Comparison of ENCODE assay signal across 8 cellular contexts in the genomic region with DNA sequence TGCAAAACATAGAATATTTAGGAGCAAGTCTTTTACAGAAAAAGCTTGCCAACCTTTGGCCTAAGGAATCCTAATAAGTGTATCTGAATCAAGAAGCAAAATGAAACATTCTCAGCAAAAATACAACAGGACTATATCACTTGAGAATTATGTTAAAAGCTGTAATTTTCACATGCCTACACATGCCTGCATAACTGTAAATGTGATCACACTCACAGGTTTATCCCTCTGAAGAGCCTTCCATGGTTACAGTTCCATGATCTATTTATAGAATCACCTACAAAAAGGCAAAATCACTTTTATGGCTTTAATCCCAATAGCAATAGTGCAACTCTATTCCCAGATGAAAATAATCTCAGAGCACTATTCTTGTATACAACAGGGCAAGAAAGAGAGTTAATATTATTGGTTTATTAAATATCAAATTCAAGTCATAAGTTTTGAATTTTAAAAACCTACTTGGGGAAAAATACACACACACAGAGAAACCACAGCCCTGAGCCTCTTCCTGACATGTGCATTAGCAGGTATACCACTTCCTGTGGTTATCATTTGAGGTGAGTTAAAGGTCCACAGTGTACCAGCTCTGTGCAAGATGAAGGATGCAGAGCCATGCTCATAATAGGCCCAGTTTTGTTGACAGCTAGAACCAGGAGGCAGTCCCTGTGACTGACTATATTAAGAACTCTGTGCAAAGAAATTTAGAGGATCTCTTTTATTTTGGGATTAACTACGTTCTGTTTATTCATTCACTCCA.
DNase-seq lines count a peak whose midpoint lies in the region; ATAC-seq and FAIRE-seq lines count a peak whose summit lies in the region.

No MANE protein-coding gene starts in this region.

- DNase-seq in stimulated activated CD4-positive, alpha-beta T cell treated with anti-CD3 and anti-CD28 coated beads, Interleukin-12 subunit alpha, Interleukin-12 subunit beta, amount 100 ng/mL, for 48 hours (ENCODE audit: low read depth in 2 of 3, low spot score in 1 of 3): peak; percentile 10 to 32 (median 20)
- no peak for DNase-seq in stimulated activated CD4-positive, alpha-beta T cell treated with anti-CD3 and anti-CD28 coated beads, Interleukin-12 subunit alpha, Interleukin-12 subunit beta, amount 100 ng/mL, for 4 hours
- peak; percentile 68 for DNase-seq in activated T-helper 2 cell treated with anti-CD3 and anti-CD28 coated beads, Interferon-gamma antibody, Interleukin-2, Interleukin-4, amounts not matched to agents 10 μg/mL and 5 μg/mL and 100 μg/mL, durations not matched to agents 14 hours and 24 hours and 36 hours (ENCODE audit: low spot score)
- DNase-seq in small intestine (peak; percentile 72), DMS153 treated with DMSO at 0.1 percent for 48 hours (lab: John Stamatoyannopoulos, UW; ENCODE audit: unreplicated experiment) (no peak), HuH-7 (ENCODE audit: low spot score) (no peak), HT-29 (ENCODE audit: low spot score) (no peak)

- H3K27ac Mint-ChIP-seq in activated T-helper 2 cell treated with anti-CD3 and anti-CD28 coated beads, Interferon-gamma antibody, Interleukin-2, Interleukin-4, amounts not matched to agents 10 μg/mL and 5 μg/mL and 100 μg/mL, durations not matched to agents 14 hours and 24 hours and 36 hours: no peak overlapping the region

- H3K36me3 ChIP-seq in small intestine (ENCODE audit: control insufficient read depth in 2 of 2, insufficient read depth in 2 of 2, low read length in 2 of 2): no peaks in the 10 kb centered on the region

- whole genome bisulfite sequencing in small intestine, 3 donors: 60 to 88% (median 70%) methylated on average over 1 of the region's 1 CpG

- peaks cover 13% of the 10 kb centered on the region for H3K27me3 Mint-ChIP-seq in activated T-helper 2 cell treated with anti-CD3 and anti-CD28 coated beads, Interferon-gamma antibody, Interleukin-2, Interleukin-4, amounts not matched to agents 10 μg/mL and 5 μg/mL and 100 μg/mL, durations not matched to agents 14 hours and 24 hours and 36 hours (ENCODE audit: low read depth)

- no peak overlapping the region for H3K4me3 ChIP-seq in small intestine (ENCODE audit: low read depth in 1 of 2, low read length in 2 of 2)

- no peaks in the 10 kb centered on the region for H3K4me1 ChIP-seq in small intestine (ENCODE audit: control insufficient read depth in 2 of 2, insufficient read depth in 1 of 2, low read depth in 1 of 2, low read length in 1 of 2)

- no peaks in the 10 kb centered on the region for H3K9me3 Mint-ChIP-seq in activated T-helper 2 cell treated with anti-CD3 and anti-CD28 coated beads, Interferon-gamma antibody, Interleukin-2, Interleukin-4, amounts not matched to agents 10 μg/mL and 5 μg/mL and 100 μg/mL, durations not matched to agents 14 hours and 24 hours and 36 hours

- H3K36me3 Mint-ChIP-seq in activated T-helper 2 cell treated with anti-CD3 and anti-CD28 coated beads, Interferon-gamma antibody, Interleukin-2, Interleukin-4, amounts not matched to agents 10 μg/mL and 5 μg/mL and 100 μg/mL, durations not matched to agents 14 hours and 24 hours and 36 hours (ENCODE audit: low read depth): peaks cover 5% of the 10 kb centered on the region

- H3K27ac ChIP-seq in small intestine (ENCODE audit: low read depth in 1 of 2, low read length in 1 of 2): peak overlapping the region in 1 of 2 donors; percentile 5

- H3K27me3 ChIP-seq in small intestine (ENCODE audit: control insufficient read depth in 2 of 2, insufficient read depth in 2 of 2, low read length in 2 of 2): no peaks in the 10 kb centered on the region

- peak overlapping the region; percentile 26 for H3K4me3 Mint-ChIP-seq in activated T-helper 2 cell treated with anti-CD3 and anti-CD28 coated beads, Interferon-gamma antibody, Interleukin-2, Interleukin-4, amounts not matched to agents 10 μg/mL and 5 μg/mL and 100 μg/mL, durations not matched to agents 14 hours and 24 hours and 36 hours (ENCODE audit: low read depth)

- peaks cover 67% of the 10 kb centered on the region for H3K4me1 Mint-ChIP-seq in activated T-helper 2 cell treated with anti-CD3 and anti-CD28 coated beads, Interferon-gamma antibody, Interleukin-2, Interleukin-4, amounts not matched to agents 10 μg/mL and 5 μg/mL and 100 μg/mL, durations not matched to agents 14 hours and 24 hours and 36 hours (ENCODE audit: low read depth)

- peak; percentile 99 for ATAC-seq in HG03565 (IDR thresholded peaks at IDR 0.05; ENCODE audit: unreplicated experiment)

- H3K9me3 ChIP-seq in small intestine (ENCODE audit: control insufficient read depth, low read depth): no peaks in the 10 kb centered on the region

- FAIRE-seq in small intestine (lab: Jason Lieb, UNC): no peak

- intact Hi-C loops in activated T-helper 2 cell treated with anti-CD3 and anti-CD28 coated beads, Interferon-gamma antibody, Interleukin-2, Interleukin-4, amounts not matched to agents 10 μg/mL and 5 μg/mL and 100 μg/mL, durations not matched to agents 14 hours and 24 hours and 36 hours (cut with micrococcal nuclease): loop anchor here (5.0 kb wide), 1 partner anchor 667 kb away; no protein-coding TSS in a partner anchor

Comparison
In these comparisons a context has a peak if more than half of its experiments do, and no peak if none do; other contexts are left out.
1. DNase-seq: peak in stimulated activated CD4-positive, alpha-beta T cell treated with anti-CD3 and anti-CD28 coated beads, Interleukin-12 subunit alpha, Interleukin-12 subunit beta, amount 100 ng/mL, for 48 hours (3 of 3), activated T-helper 2 cell treated with anti-CD3 and anti-CD28 coated beads, Interferon-gamma antibody, Interleukin-2, Interleukin-4, amounts not matched to agents 10 μg/mL and 5 μg/mL and 100 μg/mL, durations not matched to agents 14 hours and 24 hours and 36 hours (single experiment) and small intestine (single experiment); none in stimulated activated CD4-positive, alpha-beta T cell treated with anti-CD3 and anti-CD28 coated beads, Interleukin-12 subunit alpha, Interleukin-12 subunit beta, amount 100 ng/mL, for 4 hours (single experiment), DMS153 treated with DMSO at 0.1 percent for 48 hours (single experiment), HuH-7 (single experiment) and HT-29 (single experiment).